11 cellular contexts compared by ENCODE assay signal in genomic region chr2:173881466-173881865, GRCh38.
DNase-seq lines count a peak whose midpoint lies in the region; ATAC-seq lines count a peak whose summit lies in the region.
"Had no signal": no experiment of that assay in that cellular context is flagged by ENCODE, and none has a peak within 500 bp of the region (broad histone marks: within the 10 kb centered on the region; RNA-seq: fewer than 3 reads in every experiment).

No MANE protein-coding gene starts in this region.

- ATAC-seq in left lobe of liver (peak; percentile 26), GM18870 (IDR thresholded peaks at IDR 0.05; ENCODE audit: unreplicated experiment) (no peak)
- no peak for ATAC-seq in activated T-cell treated with anti-CD3 and anti-CD28 coated beads, Interleukin-2, amount 50 U/mL, for 72 hours (replicated peaks in 1 of 2)
- ATAC-seq: heart left ventricle had no signal

- no peak overlapping the region for H3K4me3 Mint-ChIP-seq in activated T-cell treated with anti-CD3 and anti-CD28 coated beads, Interleukin-2, amount 50 U/mL, for 72 hours
- H3K4me3 Mint-ChIP-seq: mesothelial cell of epicardium had no signal

- H3K27ac Mint-ChIP-seq in activated T-cell treated with anti-CD3 and anti-CD28 coated beads, Interleukin-2, amount 50 U/mL, for 72 hours = no peak overlapping the region
- H3K27ac Mint-ChIP-seq: mesothelial cell of epicardium had no signal

- H3K36me3 Mint-ChIP-seq in activated T-cell treated with anti-CD3 and anti-CD28 coated beads, Interleukin-2, amount 50 U/mL, for 72 hours (ENCODE audit: insufficient read depth in 2 of 2) = no peaks in the 10 kb centered on the region

- peaks cover 0 to 2% of the 10 kb centered on the region in 2 donors for H3K9me3 Mint-ChIP-seq in activated T-cell treated with anti-CD3 and anti-CD28 coated beads, Interleukin-2, amount 50 U/mL, for 72 hours

- DNase-seq in DMS79 treated with DMSO at 0.1 percent for 48 hours (lab: John Stamatoyannopoulos, UW) = peak; percentile 87
- peak; percentile 99 for DNase-seq in NCI-H1694 treated with DMSO at 0.1 percent for 48 hours (lab: John Stamatoyannopoulos, UW)
- peak; percentile 1 for DNase-seq in T1000 (lab: John Stamatoyannopoulos, UW)
- DNase-seq in left lobe of liver (ENCODE audit: low spot score) = no peak
- DNase-seq in activated T-cell treated with anti-CD3 and anti-CD28 coated beads, Interleukin-2, amount 50 U/mL, for 72 hours = no peak
- no peak for DNase-seq in 8988T
- DNase-seq: activated T-cell treated with anti-CD3 and anti-CD28 coated beads for 4 hours, NCI-H1930 had no signal

- H3K27me3 Mint-ChIP-seq in activated T-cell treated with anti-CD3 and anti-CD28 coated beads, Interleukin-2, amount 50 U/mL, for 72 hours (ENCODE audit: low read depth) = peaks cover 40% of the 10 kb centered on the region

- peaks cover 6% of the 10 kb centered on the region for H3K4me1 Mint-ChIP-seq in activated T-cell treated with anti-CD3 and anti-CD28 coated beads, Interleukin-2, amount 50 U/mL, for 72 hours (ENCODE audit: low read depth)

Comparison
In these comparisons a context has a peak if more than half of its experiments do, and no peak if none do; other contexts are left out.
1. DNase-seq: peak in DMS79 treated with DMSO at 0.1 percent for 48 hours (single experiment), NCI-H1694 treated with DMSO at 0.1 percent for 48 hours (single experiment) and T1000 (single experiment); none in left lobe of liver (single experiment), activated T-cell treated with anti-CD3 and anti-CD28 coated beads, Interleukin-2, amount 50 U/mL, for 72 hours (0 of 2) and 8988T (single experiment).